ENCODE assay signal across 35 cellular contexts in the genomic region with DNA sequence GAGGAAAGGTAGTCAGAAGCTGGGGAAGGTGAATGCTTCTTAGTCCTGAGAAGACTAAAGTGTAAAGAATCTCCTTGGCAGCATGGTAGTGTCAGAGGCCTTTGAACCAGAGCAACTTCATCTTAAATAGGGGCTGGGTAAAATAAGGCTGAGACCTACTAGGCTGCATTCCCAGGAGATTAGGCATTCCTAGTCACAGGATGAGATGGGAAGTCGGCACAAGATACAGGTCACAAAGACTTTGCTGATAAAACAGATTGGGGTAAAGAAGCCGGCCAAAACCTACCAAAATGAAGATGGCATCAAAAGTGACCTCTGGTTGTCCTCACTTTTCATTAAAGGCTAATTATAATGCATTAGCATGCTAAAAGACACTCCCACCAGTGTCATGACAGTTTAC.
"Had no signal": no experiment of that assay in that cellular context is flagged by ENCODE, and none has a peak within 500 bp of the region (broad histone marks: within the 10 kb centered on the region; RNA-seq: fewer than 3 reads in every experiment).

No MANE protein-coding gene starts in this region.

- H3K36me3 Mint-ChIP-seq: activated CD4-positive, alpha-beta memory T cell treated with anti-CD3 and anti-CD28 coated beads for 36 hours; activated CD8-positive, alpha-beta memory T cell treated with anti-CD3 and anti-CD28 coated beads, Interleukin-2, amount 10 ng/mL, durations not matched to agents 7 days and 5 days; activated naive CD4-positive, alpha-beta T cell treated with anti-CD3 and anti-CD28 coated beads, Interleukin-2, amount 10 ng/mL, durations not matched to agents 7 days and 5 days; activated naive CD4-positive, alpha-beta T cell treated with anti-CD3 and anti-CD28 coated beads, Interleukin-2, amount 50 U/mL, for 24 hours; activated naive CD8-positive, alpha-beta T cell; activated naive CD8-positive, alpha-beta T cell treated with anti-CD3 and anti-CD28 coated beads, Interleukin-2, amount 10 ng/mL, durations not matched to agents 7 days and 5 days; brain had no signal

- H3K9me3 Mint-ChIP-seq: activated B cell treated with CpG ODN at 0.5 μM for 24 hours; activated CD4-positive, alpha-beta memory T cell treated with anti-CD3 and anti-CD28 coated beads for 36 hours; activated CD4-positive, alpha-beta T cell treated with anti-CD3 and anti-CD28 coated beads, Interleukin-2, amount 10 ng/mL, durations not matched to agents 24 days and 14 days; activated CD8-positive, alpha-beta T cell treated with anti-CD3 and anti-CD28 coated beads for 36 hours; activated naive CD4-positive, alpha-beta T cell treated with anti-CD3 and anti-CD28 coated beads, Interleukin-2, amount 10 ng/mL, durations not matched to agents 7 days and 5 days; activated naive CD4-positive, alpha-beta T cell treated with anti-CD3 and anti-CD28 coated beads, Interleukin-2, amount 50 U/mL, for 24 hours; activated naive CD8-positive, alpha-beta T cell treated with anti-CD3 and anti-CD28 coated beads, Interleukin-2, amount 10 ng/mL, durations not matched to agents 7 days and 5 days; activated naive CD8-positive, alpha-beta T cell treated with anti-CD3 and anti-CD28 coated beads, Interleukin-2, amount 50 U/mL, for 24 hours; activated T-cell treated with anti-CD3 and anti-CD28 coated beads, Interleukin-2, amount 50 U/mL, for 24 hours; activated T-helper 2 cell treated with anti-CD3 and anti-CD28 coated beads, Interferon-gamma antibody, Interleukin-2, Interleukin-4, amounts not matched to agents 10 μg/mL and 5 μg/mL and 100 μg/mL, durations not matched to agents 14 hours and 24 hours and 36 hours; T-helper 1 cell treated with Interleukin-12 subunit alpha and Interleukin-12 subunit beta and Interleukin-4 antibody, amounts not matched to agents 30 μg/mL and 1 μg/mL, for 36 hours; T-helper 2 cell treated with Interferon-gamma antibody and Interleukin-4, amounts not matched to agents 5 μg/mL and 100 μg/mL, for 36 hours had no signal

- H3K4me1 Mint-ChIP-seq: activated B cell treated with CpG ODN at 0.5 μM for 24 hours; activated CD4-positive, alpha-beta T cell treated with anti-CD3 and anti-CD28 coated beads, Interleukin-2, amount 10 ng/mL, durations not matched to agents 24 days and 14 days; activated CD8-positive, alpha-beta memory T cell treated with anti-CD3 and anti-CD28 coated beads, Interleukin-2, amount 10 ng/mL, durations not matched to agents 7 days and 5 days; activated naive CD4-positive, alpha-beta T cell treated with anti-CD3 and anti-CD28 coated beads, Interleukin-2, amount 10 ng/mL, durations not matched to agents 7 days and 5 days; activated naive CD4-positive, alpha-beta T cell treated with anti-CD3 and anti-CD28 coated beads, Interleukin-2, amount 50 U/mL, for 24 hours; activated naive CD8-positive, alpha-beta T cell treated with anti-CD3 and anti-CD28 coated beads, Interleukin-2, amount 10 ng/mL, durations not matched to agents 7 days and 5 days; activated naive CD8-positive, alpha-beta T cell treated with anti-CD3 and anti-CD28 coated beads, Interleukin-2, amount 50 U/mL, for 24 hours; brain; central memory CD8-positive, alpha-beta T cell had no signal

- H3K4me1 ChIP-seq: ascending aorta had no signal

- H3K36me3 ChIP-seq: ascending aorta, cardiac muscle cell had no signal

- H3K27ac ChIP-seq: ascending aorta, cardiac muscle cell, VCaP had no signal

- ATAC-seq: activated CD8-positive, alpha-beta memory T cell treated with anti-CD3 and anti-CD28 coated beads, Interleukin-2, amount 10 ng/mL, durations not matched to agents 7 days and 5 days; activated CD8-positive, alpha-beta T cell treated with anti-CD3 and anti-CD28 coated beads for 36 hours; activated naive CD8-positive, alpha-beta T cell treated with anti-CD3 and anti-CD28 coated beads, Interleukin-2, amount 50 U/mL, for 24 hours had no signal

- H3K27ac Mint-ChIP-seq: activated B cell treated with CpG ODN at 0.5 μM for 24 hours; activated CD4-positive, alpha-beta memory T cell treated with anti-CD3 and anti-CD28 coated beads for 36 hours; activated CD4-positive, alpha-beta T cell treated with anti-CD3 and anti-CD28 coated beads, Interleukin-2, amount 10 ng/mL, durations not matched to agents 24 days and 14 days; activated CD8-positive, alpha-beta memory T cell treated with anti-CD3 and anti-CD28 coated beads, Interleukin-2, amount 10 ng/mL, durations not matched to agents 7 days and 5 days; activated CD8-positive, alpha-beta T cell treated with anti-CD3 and anti-CD28 coated beads for 36 hours; activated naive CD4-positive, alpha-beta T cell treated with anti-CD3 and anti-CD28 coated beads, Interleukin-2, amount 10 ng/mL, durations not matched to agents 7 days and 5 days; activated naive CD4-positive, alpha-beta T cell treated with anti-CD3 and anti-CD28 coated beads, Interleukin-2, amount 50 U/mL, for 24 hours; activated naive CD8-positive, alpha-beta T cell; activated naive CD8-positive, alpha-beta T cell treated with anti-CD3 and anti-CD28 coated beads, Interleukin-2, amount 10 ng/mL, durations not matched to agents 7 days and 5 days; activated naive CD8-positive, alpha-beta T cell treated with anti-CD3 and anti-CD28 coated beads, Interleukin-2, amount 50 U/mL, for 24 hours; activated T-cell treated with anti-CD3 and anti-CD28 coated beads, Interleukin-2, amount 50 U/mL, for 24 hours; activated T-helper 2 cell treated with anti-CD3 and anti-CD28 coated beads, Interferon-gamma antibody, Interleukin-2, Interleukin-4, amounts not matched to agents 10 μg/mL and 5 μg/mL and 100 μg/mL, durations not matched to agents 14 hours and 24 hours and 36 hours; brain; T-helper 1 cell treated with Interleukin-12 subunit alpha and Interleukin-12 subunit beta and Interleukin-4 antibody, amounts not matched to agents 30 μg/mL and 1 μg/mL, for 36 hours; T-helper 2 cell treated with Interferon-gamma antibody and Interleukin-4, amounts not matched to agents 5 μg/mL and 100 μg/mL, for 36 hours had no signal

- H3K4me3 ChIP-seq: ascending aorta, cardiac muscle cell had no signal

- H3K27me3 Mint-ChIP-seq: activated B cell treated with CpG ODN at 0.5 μM for 24 hours; activated CD4-positive, alpha-beta memory T cell treated with anti-CD3 and anti-CD28 coated beads for 36 hours; activated CD4-positive, alpha-beta T cell treated with anti-CD3 and anti-CD28 coated beads, Interleukin-2, amount 10 ng/mL, durations not matched to agents 24 days and 14 days; activated CD8-positive, alpha-beta memory T cell treated with anti-CD3 and anti-CD28 coated beads, Interleukin-2, amount 10 ng/mL, durations not matched to agents 7 days and 5 days; activated CD8-positive, alpha-beta T cell treated with anti-CD3 and anti-CD28 coated beads for 36 hours; activated naive CD4-positive, alpha-beta T cell treated with anti-CD3 and anti-CD28 coated beads, Interleukin-2, amount 10 ng/mL, durations not matched to agents 7 days and 5 days; activated naive CD4-positive, alpha-beta T cell treated with anti-CD3 and anti-CD28 coated beads, Interleukin-2, amount 50 U/mL, for 24 hours; activated naive CD8-positive, alpha-beta T cell; activated naive CD8-positive, alpha-beta T cell treated with anti-CD3 and anti-CD28 coated beads, Interleukin-2, amount 10 ng/mL, durations not matched to agents 7 days and 5 days; activated naive CD8-positive, alpha-beta T cell treated with anti-CD3 and anti-CD28 coated beads, Interleukin-2, amount 50 U/mL, for 24 hours; activated T-cell treated with anti-CD3 and anti-CD28 coated beads, Interleukin-2, amount 50 U/mL, for 24 hours; brain; central memory CD8-positive, alpha-beta T cell had no signal

- H3K9me3 ChIP-seq: ascending aorta had no signal

- DNase-seq: activated B cell treated with CpG ODN at 0.5 μM for 24 hours; activated CD4-positive, alpha-beta memory T cell treated with anti-CD3 and anti-CD28 coated beads for 36 hours; activated CD4-positive, alpha-beta T cell treated with anti-CD3 and anti-CD28 coated beads for 4 hours; activated CD4-positive, alpha-beta T cell treated with anti-CD3 and anti-CD28 coated beads, Interleukin-2, amount 10 ng/mL, durations not matched to agents 24 days and 14 days; activated CD4-positive, alpha-beta T cell treated with anti-CD3 and anti-CD28 coated beads, Interleukin-2, amount 50 U/mL, for 1 hour; activated CD4-positive, alpha-beta T cell treated with anti-CD3 and anti-CD28 coated beads, Interleukin-2, amount 50 U/mL, for 4 hours; activated CD4-positive, CD25-positive, alpha-beta regulatory T cell treated with anti-CD3 and anti-CD28 coated beads, Interleukin-2, amount 50 U/mL, for 72 hours; activated CD8-positive, alpha-beta memory T cell treated with anti-CD3 and anti-CD28 coated beads, Interleukin-2, amount 10 ng/mL, durations not matched to agents 7 days and 5 days; activated CD8-positive, alpha-beta memory T cell treated with anti-CD3 and anti-CD28 coated beads, Interleukin-2, amount 50 U/mL, for 48 hours; activated CD8-positive, alpha-beta T cell treated with anti-CD3 and anti-CD28 coated beads for 36 hours; activated effector memory CD4-positive, alpha-beta T cell treated with Interleukin-2 at 50 U/mL for 16 hours; activated gamma-delta T cell; activated naive CD4-positive, alpha-beta T cell treated with anti-CD3 and anti-CD28 coated beads, Interleukin-2, amount 10 ng/mL, durations not matched to agents 7 days and 5 days; activated naive CD4-positive, alpha-beta T cell treated with Interleukin-2 at 50 U/mL for 16 hours; activated naive CD8-positive, alpha-beta T cell treated with anti-CD3 and anti-CD28 coated beads, Interleukin-2, amount 10 ng/mL, durations not matched to agents 7 days and 5 days; activated naive CD8-positive, alpha-beta T cell treated with anti-CD3 and anti-CD28 coated beads, Interleukin-2, amount 50 U/mL, for 24 hours; activated T-cell treated with anti-CD3 and anti-CD28 coated beads, Interleukin-2, amount 50 U/mL, for 24 hours; activated T-cell treated with anti-CD3 and anti-CD28 coated beads, Interleukin-2, amount 50 U/mL, for 48 hours; amygdala; anterior cingulate cortex; caudate nucleus; cerebellar nuclear complex; T-helper 1 cell; T-helper 2 cell; T-helper 9 cell had no signal

- H3K4me3 Mint-ChIP-seq: activated B cell treated with CpG ODN at 0.5 μM for 24 hours; activated CD4-positive, alpha-beta memory T cell treated with anti-CD3 and anti-CD28 coated beads for 36 hours; activated CD4-positive, alpha-beta T cell treated with anti-CD3 and anti-CD28 coated beads, Interleukin-2, amount 10 ng/mL, durations not matched to agents 24 days and 14 days; activated CD8-positive, alpha-beta memory T cell treated with anti-CD3 and anti-CD28 coated beads, Interleukin-2, amount 10 ng/mL, durations not matched to agents 7 days and 5 days; activated CD8-positive, alpha-beta T cell treated with anti-CD3 and anti-CD28 coated beads for 36 hours; activated naive CD4-positive, alpha-beta T cell treated with anti-CD3 and anti-CD28 coated beads, Interleukin-2, amount 10 ng/mL, durations not matched to agents 7 days and 5 days; activated naive CD4-positive, alpha-beta T cell treated with anti-CD3 and anti-CD28 coated beads, Interleukin-2, amount 50 U/mL, for 24 hours; activated naive CD8-positive, alpha-beta T cell; activated naive CD8-positive, alpha-beta T cell treated with anti-CD3 and anti-CD28 coated beads, Interleukin-2, amount 10 ng/mL, durations not matched to agents 7 days and 5 days; activated naive CD8-positive, alpha-beta T cell treated with anti-CD3 and anti-CD28 coated beads, Interleukin-2, amount 50 U/mL, for 24 hours; activated T-cell treated with anti-CD3 and anti-CD28 coated beads, Interleukin-2, amount 50 U/mL, for 24 hours; brain; central memory CD8-positive, alpha-beta T cell; T-helper 1 cell treated with Interleukin-12 subunit alpha and Interleukin-12 subunit beta and Interleukin-4 antibody, amounts not matched to agents 30 μg/mL and 1 μg/mL, for 36 hours; T-helper 2 cell treated with Interferon-gamma antibody and Interleukin-4, amounts not matched to agents 5 μg/mL and 100 μg/mL, for 36 hours had no signal

- H3K27me3 ChIP-seq: ascending aorta, cardiac muscle cell had no signal
